ENCODE assay signal across 8 cellular contexts in the genomic region with DNA sequence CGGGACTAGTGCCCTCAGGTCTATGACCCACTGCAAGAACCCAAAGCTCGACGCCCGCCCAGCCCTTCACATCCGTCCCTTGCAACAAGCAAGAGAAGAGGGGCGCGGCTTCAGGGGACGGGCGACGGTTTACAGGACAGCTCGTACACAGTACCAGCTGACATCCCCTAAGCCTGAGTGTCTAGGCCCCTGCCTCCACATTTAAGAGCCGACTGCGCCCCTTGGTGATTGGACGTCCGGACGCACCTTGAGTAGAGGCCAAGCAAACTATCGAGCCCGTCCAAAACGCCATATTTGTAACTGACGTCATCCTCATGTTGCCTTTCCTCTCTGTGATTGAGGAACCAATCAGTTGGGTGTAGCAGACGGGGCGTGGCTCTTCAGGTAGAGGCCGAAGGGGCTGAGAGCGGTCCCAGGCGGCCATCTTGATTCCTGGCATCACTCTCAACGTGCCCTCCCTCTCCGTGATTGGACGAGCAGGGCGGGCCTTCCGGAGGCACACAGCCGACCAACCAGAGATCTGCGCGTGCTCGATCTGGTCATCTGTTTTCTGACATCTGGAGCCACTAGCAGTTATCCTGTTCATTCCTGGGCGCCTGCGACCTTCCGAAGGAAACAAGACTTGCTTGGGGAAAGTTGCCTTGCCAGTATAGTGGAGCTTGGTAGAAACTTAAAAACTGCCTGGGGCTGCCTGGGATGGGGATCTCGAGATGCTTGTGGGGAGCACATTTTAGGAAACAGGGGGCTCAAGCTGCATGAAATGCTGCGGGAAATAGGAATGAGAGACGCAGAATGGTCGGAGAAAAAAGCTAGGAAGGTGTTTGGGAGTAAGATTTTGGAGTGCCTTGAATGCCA. TPM values are rescaled to one million over a fixed set of nuclear protein-coding genes. Genes with fewer than 3 reads are reported as not detected.
DNase-seq lines count a peak whose midpoint lies in the region; ATAC-seq and TF ChIP-seq lines count a peak whose summit lies in the region.

No MANE protein-coding gene starts in this region.

- H3K27ac ChIP-seq in testis, result peak overlapping the region; percentile 90 to 92

- H3K36me3 Mint-ChIP-seq in activated naive CD8-positive, alpha-beta T cell treated with anti-CD3 and anti-CD28 coated beads for 36 hours, result peaks cover 18% of the 10 kb centered on the region
- H3K36me3 Mint-ChIP-seq in glutamatergic neuron (ENCODE audit: unreplicated experiment), result peaks cover 5% of the 10 kb centered on the region

- peaks cover 29% of the 10 kb centered on the region for H3K4me1 Mint-ChIP-seq in activated naive CD8-positive, alpha-beta T cell treated with anti-CD3 and anti-CD28 coated beads for 36 hours
- H3K4me1 Mint-ChIP-seq in glutamatergic neuron (ENCODE audit: low read depth, unreplicated experiment), result peaks cover 4% of the 10 kb centered on the region

- H3K27me3 Mint-ChIP-seq in activated naive CD8-positive, alpha-beta T cell treated with anti-CD3 and anti-CD28 coated beads for 36 hours, result no peaks in the 10 kb centered on the region
- H3K27me3 Mint-ChIP-seq in glutamatergic neuron (ENCODE audit: unreplicated experiment), result peaks cover 9% of the 10 kb centered on the region

- H3K27me3 ChIP-seq in testis, result no peaks in the 10 kb centered on the region

- 0 to 1% methylated on average over 26 to 41 of the region's 41 CpGs for WGBS in testis, 2 donors

- no peaks in the 10 kb centered on the region for H3K9me3 Mint-ChIP-seq in activated naive CD8-positive, alpha-beta T cell treated with anti-CD3 and anti-CD28 coated beads for 36 hours
- peaks cover 8% of the 10 kb centered on the region for H3K9me3 Mint-ChIP-seq in glutamatergic neuron (ENCODE audit: unreplicated experiment)

- peak overlapping the region; percentile 61 to 77 for H3K4me3 ChIP-seq in testis

- no peaks in the 10 kb centered on the region for H3K36me3 ChIP-seq in testis (ENCODE audit: low read depth, missing control alignments)

- H3K9me3 ChIP-seq in testis, result no peaks in the 10 kb centered on the region

- intact Hi-C loops in testis (cut with DNase I; ENCODE audit: low total_unique reads), result loop anchor here (10.0 kb wide), 1 partner anchor 138 kb away; no protein-coding TSS in a partner anchor

- TF ChIP-seq CTCF in glutamatergic neuron (IDR thresholded peaks at IDR 0.05; ENCODE audit: partially characterized antibody, unreplicated experiment) (no peak), omental fat pad (IDR thresholded peaks at IDR 0.05) (no peak), testis (IDR thresholded peaks at IDR 0.05) (peak in 1 of 3 experiments; percentile 2)

- peaks cover 16% of the 10 kb centered on the region for H3K4me1 ChIP-seq in testis

- DNase-seq in NCI-H1105 (lab: John Stamatoyannopoulos, UW) (peak; percentile 95), SKM-1 (lab: John Stamatoyannopoulos, UW; ENCODE audit: unreplicated experiment) (peak; percentile 97), glutamatergic neuron (peak; percentile 97), omental fat pad (ENCODE audit: low spot score) (peak; percentile 84), testis (peak; percentile 100)
- DNase-seq in activated naive CD8-positive, alpha-beta T cell treated with anti-CD3 and anti-CD28 coated beads for 36 hours, result peak; percentile 96

- peak overlapping the region; percentile 97 for H3K4me3 Mint-ChIP-seq in activated naive CD8-positive, alpha-beta T cell treated with anti-CD3 and anti-CD28 coated beads for 36 hours
- peak overlapping the region; percentile 97 for H3K4me3 Mint-ChIP-seq in glutamatergic neuron (ENCODE audit: unreplicated experiment)

- TF ChIP-seq POLR2A in GM10847 (IDR thresholded peaks at IDR 0.05; ENCODE audit: extremely low read depth, insufficient read length), result peak; percentile 60
- peak; percentile 31 for TF ChIP-seq POLR2A in testis (IDR thresholded peaks at IDR 0.05)

- H3K27ac Mint-ChIP-seq in activated naive CD8-positive, alpha-beta T cell treated with anti-CD3 and anti-CD28 coated beads for 36 hours, result peak overlapping the region; percentile 96
- H3K27ac Mint-ChIP-seq in glutamatergic neuron (ENCODE audit: unreplicated experiment), result peak overlapping the region; percentile 100

- ATAC-seq in HG02642 (IDR thresholded peaks at IDR 0.05; ENCODE audit: poor library complexity, unreplicated experiment) (peak; percentile 93), omental fat pad (ENCODE audit: low FRiP score) (peak; percentile 99)

RNA-seq across cellular contexts. Expression of gene RPL14, which starts 4.0 kb away (rescaled TPM):
- total RNA-seq in activated naive CD8-positive, alpha-beta T cell treated with anti-CD3 and anti-CD28 coated beads for 36 hours, result 1,000 to 10,000 TPM; 3,153 to 3,196 TPM
- total RNA-seq in glutamatergic neuron (ENCODE audit: unreplicated experiment) (1,217 TPM), omental fat pad (100 to 1,000 TPM; 320 to 423 (median 382) TPM), testis (100 to 1,000 TPM; 100 to 170 TPM)
- 361 TPM for polyA plus RNA-seq in testis (ENCODE audit: insufficient read depth, low read depth, low replicate concordance)

RNA-seq across cellular contexts. Expression of gene ZNF619, which starts 23.8 kb away (rescaled TPM):
- 1 to 10 TPM; 6.4 to 7.4 TPM for total RNA-seq in activated naive CD8-positive, alpha-beta T cell treated with anti-CD3 and anti-CD28 coated beads for 36 hours
- total RNA-seq in glutamatergic neuron (ENCODE audit: unreplicated experiment), result 7.2 TPM
- total RNA-seq in omental fat pad, result 1 to 10 TPM; 2.9 to 7.3 (median 4.0) TPM
- 1 to 10 TPM; 4.1 to 4.4 TPM for total RNA-seq in testis
- polyA plus RNA-seq in testis (ENCODE audit: insufficient read depth, low read depth, low replicate concordance), result 3.0 TPM

RNA-seq across cellular contexts. Expression of gene ZNF620, which starts 52.7 kb away (rescaled TPM):
- total RNA-seq in activated naive CD8-positive, alpha-beta T cell treated with anti-CD3 and anti-CD28 coated beads for 36 hours, result 10 to 100 TPM in 1 of 2 experiments, 1 to 10 TPM in 1; 8.5 to 10.1 TPM
- 18.6 TPM for total RNA-seq in glutamatergic neuron (ENCODE audit: unreplicated experiment)
- 1 to 10 TPM; 1.6 to 4.1 (median 2.0) TPM for total RNA-seq in omental fat pad
- 1 to 10 TPM; 3.7 to 4.2 TPM for total RNA-seq in testis
- 1.6 TPM for polyA plus RNA-seq in testis (ENCODE audit: insufficient read depth, low read depth, low replicate concordance)

Comparison
In these comparisons a context has a peak if more than half of its experiments do, and no peak if none do; other contexts are left out.
1. Peak in every context shown above with its lines: DNase-seq, ATAC-seq, H3K4me3 ChIP-seq and H3K27ac ChIP-seq.